1 cellular context compared by ENCODE assay signal in genomic region chr2:195368530-195369216, GRCh38.
TF ChIP-seq lines count a peak whose summit lies in the region.

No MANE protein-coding gene starts in this region.

TF ChIP-seq in K562, 482 proteins besides CTCF, POLR2A, EP300 and RAD21 (continued from another document):
- TF ChIP-seq, protein P1, sequence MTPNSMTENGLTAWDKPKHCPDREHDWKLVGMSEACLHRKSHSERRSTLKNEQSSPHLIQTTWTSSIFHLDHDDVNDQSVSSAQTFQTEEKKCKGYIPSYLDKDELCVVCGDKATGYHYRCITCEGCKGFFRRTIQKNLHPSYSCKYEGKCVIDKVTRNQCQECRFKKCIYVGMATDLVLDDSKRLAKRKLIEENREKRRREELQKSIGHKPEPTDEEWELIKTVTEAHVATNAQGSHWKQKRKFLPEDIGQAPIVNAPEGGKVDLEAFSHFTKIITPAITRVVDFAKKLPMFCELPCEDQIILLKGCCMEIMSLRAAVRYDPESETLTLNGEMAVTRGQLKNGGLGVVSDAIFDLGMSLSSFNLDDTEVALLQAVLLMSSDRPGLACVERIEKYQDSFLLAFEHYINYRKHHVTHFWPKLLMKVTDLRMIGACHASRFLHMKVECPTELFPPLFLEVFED (CRISPR knock-in tag; conservative IDR thresholded peaks at IDR 0.05): no peak
- TF ChIP-seq SP2 (IDR thresholded peaks at IDR 0.05; ENCODE audit: extremely low read depth, low read depth, low read length, poor library complexity, severe bottlenecking) (no peak), ATF3 (IDR thresholded peaks at IDR 0.05) (no peak), ATF3 (CRISPR knock-in tag; conservative IDR thresholded peaks at IDR 0.05) (no peak), TAL1 (IDR thresholded peaks at IDR 0.05) (peak; percentile 30; the same call in 1 of the 2 replicates), ZNF75A (CRISPR knock-in tag; IDR thresholded peaks at IDR 0.05) (no peak), MLLT1 (IDR thresholded peaks at IDR 0.05) (no peak), TFAM (CRISPR knock-in tag; conservative IDR thresholded peaks at IDR 0.05) (no peak), MCM5 (IDR thresholded peaks at IDR 0.05; ENCODE audit: low read depth) (no peak), SFPQ (IDR thresholded peaks at IDR 0.05; ENCODE audit: low read depth, low read length) (no peak), CHD4 (IDR thresholded peaks at IDR 0.05; ENCODE audit: insufficient read depth, insufficient replicate concordance, low read depth, low read length, poor library complexity, severe bottlenecking) (no peak), ZNF695 (CRISPR knock-in tag; IDR thresholded peaks at IDR 0.05) (no peak), MEF2A (IDR thresholded peaks at IDR 0.05; ENCODE audit: control insufficient read depth, low read depth, low read length) (no peak), SMAD4 (CRISPR knock-in tag; conservative IDR thresholded peaks at IDR 0.05) (no peak), NR2F6 (CRISPR knock-in tag; IDR thresholded peaks at IDR 0.05) (no peak), LCOR (CRISPR knock-in tag; IDR thresholded peaks at IDR 0.05) (no peak), CBX5 (IDR thresholded peaks at IDR 0.05; ENCODE audit: borderline replicate concordance, low read depth) (no peak), FOSL1 (tag; conservative IDR thresholded peaks at IDR 0.05) (no peak), CTBP1 (IDR thresholded peaks at IDR 0.05; ENCODE audit: borderline replicate concordance) (no peak), NFIC (IDR thresholded peaks at IDR 0.05) (no peak), TCF15 (CRISPR knock-in tag; IDR thresholded peaks at IDR 0.05) (no peak), MCM2 (IDR thresholded peaks at IDR 0.05; ENCODE audit: low read depth) (no peak), ZNF282 (CRISPR knock-in tag; IDR thresholded peaks at IDR 0.05) (no peak), STAT5A (IDR thresholded peaks at IDR 0.05; ENCODE audit: borderline replicate concordance, low read length) (peak; percentile 91), ATF2 (CRISPR knock-in tag; IDR thresholded peaks at IDR 0.05) (no peak), KAT2B (IDR thresholded peaks at IDR 0.05; ENCODE audit: low read depth, low read length) (no peak), SRF (CRISPR knock-in tag; IDR thresholded peaks at IDR 0.05) (peak in 1 of 2 experiments; percentile 93; a peak in 2 of 4 replicates), CHAMP1 (IDR thresholded peaks at IDR 0.05) (no peak), ZBTB7A (IDR thresholded peaks at IDR 0.05; ENCODE audit: borderline replicate concordance, control insufficient read depth, low read depth, low read length) (no peak), TARDBP (IDR thresholded peaks at IDR 0.05) (no peak), MEIS2 (IDR thresholded peaks at IDR 0.05; ENCODE audit: partially characterized antibody) (peak; percentile 42), ZFX (CRISPR knock-in tag; IDR thresholded peaks at IDR 0.05) (no peak), RFX1 (IDR thresholded peaks at IDR 0.05) (no peak), ZNF507 (tag; conservative IDR thresholded peaks at IDR 0.05) (no peak), RBM15 (IDR thresholded peaks at IDR 0.05; ENCODE audit: insufficient read depth, low read length) (no peak), ZNF57 (CRISPR knock-in tag; IDR thresholded peaks at IDR 0.05) (no peak), NCOR1 (IDR thresholded peaks at IDR 0.05) (peak; percentile 44; the same call in 1 of the 2 replicates)
- TF ChIP-seq, protein P2, sequence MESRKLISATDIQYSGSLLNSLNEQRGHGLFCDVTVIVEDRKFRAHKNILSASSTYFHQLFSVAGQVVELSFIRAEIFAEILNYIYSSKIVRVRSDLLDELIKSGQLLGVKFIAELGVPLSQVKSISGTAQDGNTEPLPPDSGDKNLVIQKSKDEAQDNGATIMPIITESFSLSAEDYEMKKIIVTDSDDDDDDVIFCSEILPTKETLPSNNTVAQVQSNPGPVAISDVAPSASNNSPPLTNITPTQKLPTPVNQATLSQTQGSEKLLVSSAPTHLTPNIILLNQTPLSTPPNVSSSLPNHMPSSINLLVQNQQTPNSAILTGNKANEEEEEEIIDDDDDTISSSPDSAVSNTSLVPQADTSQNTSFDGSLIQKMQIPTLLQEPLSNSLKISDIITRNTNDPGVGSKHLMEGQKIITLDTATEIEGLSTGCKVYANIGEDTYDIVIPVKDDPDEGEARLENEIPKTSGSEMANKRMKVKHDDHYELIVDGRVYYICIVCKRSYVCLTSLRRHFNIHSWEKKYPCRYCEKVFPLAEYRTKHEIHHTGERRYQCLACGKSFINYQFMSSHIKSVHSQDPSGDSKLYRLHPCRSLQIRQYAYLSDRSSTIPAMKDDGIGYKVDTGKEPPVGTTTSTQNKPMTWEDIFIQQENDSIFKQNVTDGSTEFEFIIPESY (CRISPR knock-in tag; IDR thresholded peaks at IDR 0.05): no peak
- TF ChIP-seq, protein P3, sequence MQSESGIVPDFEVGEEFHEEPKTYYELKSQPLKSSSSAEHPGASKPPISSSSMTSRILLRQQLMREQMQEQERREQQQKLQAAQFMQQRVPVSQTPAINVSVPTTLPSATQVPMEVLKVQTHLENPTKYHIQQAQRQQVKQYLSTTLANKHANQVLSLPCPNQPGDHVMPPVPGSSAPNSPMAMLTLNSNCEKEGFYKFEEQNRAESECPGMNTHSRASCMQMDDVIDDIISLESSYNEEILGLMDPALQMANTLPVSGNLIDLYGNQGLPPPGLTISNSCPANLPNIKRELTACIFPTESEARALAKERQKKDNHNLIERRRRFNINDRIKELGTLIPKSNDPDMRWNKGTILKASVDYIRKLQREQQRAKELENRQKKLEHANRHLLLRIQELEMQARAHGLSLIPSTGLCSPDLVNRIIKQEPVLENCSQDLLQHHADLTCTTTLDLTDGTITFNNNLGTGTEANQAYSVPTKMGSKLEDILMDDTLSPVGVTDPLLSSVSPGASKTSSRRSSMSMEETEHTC (IDR thresholded peaks at IDR 0.05): no peak
